8 cellular contexts compared by ENCODE assay signal in the genomic region with DNA sequence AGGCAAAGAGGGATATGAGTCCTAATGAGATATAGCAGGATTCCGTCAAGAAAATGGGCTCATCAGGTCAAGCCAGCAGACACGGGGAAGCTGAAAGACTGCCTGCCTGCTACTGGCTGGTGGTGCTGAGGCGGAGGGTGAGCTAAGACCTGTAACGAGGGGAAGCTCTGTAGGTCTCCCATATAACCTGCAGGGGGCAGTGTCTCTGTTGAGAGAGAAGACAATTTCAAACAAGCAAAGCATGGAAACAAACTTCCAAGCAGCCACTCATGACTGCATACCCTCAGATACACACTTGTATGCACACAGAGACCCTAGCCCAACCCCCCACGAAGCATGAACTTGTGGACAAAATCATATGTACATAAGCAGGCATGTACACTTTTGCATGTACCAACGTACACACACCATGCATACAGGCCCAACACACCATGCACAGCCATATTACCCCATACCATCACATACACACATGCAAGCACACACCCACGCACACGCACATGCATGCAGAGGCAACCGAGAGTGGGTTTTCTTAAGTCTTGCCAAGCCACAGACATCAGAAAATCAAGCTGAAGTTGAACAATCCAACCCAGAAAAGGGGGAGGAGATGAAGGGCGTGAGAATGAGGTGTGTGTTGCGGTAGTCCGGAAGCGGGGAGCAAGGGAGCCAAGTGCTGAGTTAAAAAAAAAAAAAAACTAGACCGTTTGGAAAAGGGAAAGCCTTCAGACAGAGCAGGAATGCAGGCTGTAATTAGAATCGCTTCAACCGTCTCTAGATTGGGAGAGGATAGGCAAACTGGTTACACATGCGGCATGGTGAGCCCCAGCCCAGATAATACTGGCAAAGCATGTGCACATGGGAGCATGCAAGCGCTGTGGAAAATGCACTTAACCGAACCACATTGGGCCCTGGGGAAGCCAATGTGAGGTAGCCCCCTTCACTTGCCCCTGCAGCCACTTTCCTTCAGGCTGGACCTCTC.
A peak's percentile ranks its signal among the peaks of the same experiment; 100 is the strongest.
DNase-seq lines count a peak whose midpoint lies in the region; ATAC-seq, FAIRE-seq and TF ChIP-seq lines count a peak whose summit lies in the region.

No MANE protein-coding gene starts in this region.

- H4K20me1 ChIP-seq in HepG2 (ENCODE audit: insufficient read depth, low read length), result no peaks in the 10 kb centered on the region

- BruUV-seq in HepG2 (replicated peaks; lab: Mats Ljungman, UMichigan), result no TSS peak

- TF ChIP-seq CTCF in GM12872 (IDR thresholded peaks at IDR 0.05; ENCODE audit: insufficient read depth, low read depth, low read length), result peak; percentile 66
- peak; percentile 44 for TF ChIP-seq CTCF in HepG2 (CRISPR knock-in tag; IDR thresholded peaks at IDR 0.05)
- TF ChIP-seq CTCF in thoracic aorta (IDR thresholded peaks at IDR 0.05), result peak; percentile 44

- POLR2A ChIA-PET in HepG2 (lab: Yijun Ruan, JAX), result no interaction called here

- in situ Hi-C loops in HepG2 (cut with HindIII; ENCODE audit: extremely low pct_ligation_motif_present, low pct_unique_long_range_greater_than_20kb), result no loop called here

- TF ChIP-seq POLR2A in HepG2 (IDR thresholded peaks at IDR 0.05; ENCODE audit: insufficient read depth in 1 of 2, low read depth in 2 of 2, low read length in 2 of 2), result no peak

- H3K27ac ChIP-seq in SK-N-MC, result no peak overlapping the region
- H3K27ac ChIP-seq in HepG2 (ENCODE audit: extremely low read length, insufficient read depth, low read length), result no peak overlapping the region
- no peak overlapping the region for H3K27ac ChIP-seq in thoracic aorta

- no peak overlapping the region for H2AFZ ChIP-seq in HepG2 (ENCODE audit: low read length)

- no peaks in the 10 kb centered on the region for H3K79me2 ChIP-seq in HepG2 (ENCODE audit: insufficient read depth, low read length)

- DNase-seq in AG08395 (ENCODE audit: low spot score) (peak; percentile 68), HuH-7.5 (ENCODE audit: low spot score) (peak; percentile 34), SK-N-MC (ENCODE audit: low read depth, low spot score) (peak; percentile 20), cerebellum (ENCODE audit: low spot score) (peak; percentile 15), HepG2 (ENCODE audit: low spot score) (peak; percentile 36), thoracic aorta (ENCODE audit: low spot score) (no peak), GM19238 (ENCODE audit: insufficient read length, low spot score) (no peak)

- CTCF ChIA-PET in HepG2 (lab: Yijun Ruan, JAX; ENCODE audit: low intra/inter-chr PET ratio, low total read pairs), result interaction anchor here (1.0 kb wide), 1 partner anchor 192 kb away, joined by 3 read pairs; no protein-coding TSS in a partner anchor

- no peak overlapping the region for H3K9ac ChIP-seq in SK-N-MC (ENCODE audit: insufficient read length)
- H3K9ac ChIP-seq in HepG2 (ENCODE audit: insufficient read depth, low read depth, low read length), result no peak overlapping the region

- no peaks in the 10 kb centered on the region for H3K9me3 ChIP-seq in SK-N-MC (ENCODE audit: low read depth, low read length)
- no peaks in the 10 kb centered on the region for H3K9me3 ChIP-seq in HepG2 (ENCODE audit: low read length)
- no peaks in the 10 kb centered on the region for H3K9me3 ChIP-seq in thoracic aorta

- intact Hi-C loops in HepG2 (cut with micrococcal nuclease; ENCODE audit: unreplicated experiment), result no loop called here

- TF ChIP-seq EP300 in HepG2 (IDR thresholded peaks at IDR 0.05; ENCODE audit: low read depth in 2 of 2, low read length in 2 of 2), result no peak
- no peak for TF ChIP-seq EP300 in HepG2 (CRISPR knock-in tag; IDR thresholded peaks at IDR 0.05; ENCODE audit: borderline replicate concordance)

- no peaks in the 10 kb centered on the region; a peak in 1 of 5 replicates for H3K27me3 ChIP-seq in HepG2 (ENCODE audit: control insufficient read depth in 1 of 2, insufficient read depth in 2 of 2, low read length in 2 of 2)
- H3K27me3 ChIP-seq in thoracic aorta (replicated peaks; ENCODE audit: insufficient read depth), result no peaks in the 10 kb centered on the region

- ATAC-seq in HepG2, result peak; percentile 83
- no peak for ATAC-seq in thoracic aorta (ENCODE audit: insufficient number of reproducible peaks, low FRiP score, low read depth)

- H3K36me3 ChIP-seq in SK-N-MC (ENCODE audit: insufficient read depth, low read length), result no peaks in the 10 kb centered on the region
- H3K36me3 ChIP-seq in HepG2 (replicated peaks in 1 of 2; ENCODE audit: control insufficient read depth in 1 of 2, insufficient read depth in 2 of 2, low read length in 2 of 2), result no peaks in the 10 kb centered on the region
- H3K36me3 ChIP-seq in thoracic aorta, result no peaks in the 10 kb centered on the region

- no peak overlapping the region for H3K4me3 ChIP-seq in SK-N-MC
- no peak overlapping the region for H3K4me3 ChIP-seq in HepG2 (replicated peaks in 1 of 3; ENCODE audit: insufficient read depth in 1 of 3, low read depth in 2 of 3, low read length in 3 of 3)
- H3K4me3 ChIP-seq in thoracic aorta, result no peak overlapping the region

- H3K4me2 ChIP-seq in HepG2 (ENCODE audit: low read depth, low read length), result no peak overlapping the region

- WGBS in HepG2 (ENCODE audit: low lambda C conversion rate), result 57% methylated on average over 11 of the region's 19 CpGs

- no peak for TF ChIP-seq RAD21 in HepG2 (CRISPR knock-in tag; IDR thresholded peaks at IDR 0.05)

- peak; percentile 54 for FAIRE-seq in HepG2 (lab: Jason Lieb, UNC)

- H3K4me1 ChIP-seq in HepG2 (ENCODE audit: insufficient read depth, low read length) (no peaks in the 10 kb centered on the region), thoracic aorta (ENCODE audit: control insufficient read depth in 1 of 2, low read depth in 2 of 2) (no peaks in the 10 kb centered on the region)

TF ChIP-seq in HepG2, 621 proteins besides CTCF, POLR2A, EP300 and RAD21:
- TF ChIP-seq, protein P1, sequence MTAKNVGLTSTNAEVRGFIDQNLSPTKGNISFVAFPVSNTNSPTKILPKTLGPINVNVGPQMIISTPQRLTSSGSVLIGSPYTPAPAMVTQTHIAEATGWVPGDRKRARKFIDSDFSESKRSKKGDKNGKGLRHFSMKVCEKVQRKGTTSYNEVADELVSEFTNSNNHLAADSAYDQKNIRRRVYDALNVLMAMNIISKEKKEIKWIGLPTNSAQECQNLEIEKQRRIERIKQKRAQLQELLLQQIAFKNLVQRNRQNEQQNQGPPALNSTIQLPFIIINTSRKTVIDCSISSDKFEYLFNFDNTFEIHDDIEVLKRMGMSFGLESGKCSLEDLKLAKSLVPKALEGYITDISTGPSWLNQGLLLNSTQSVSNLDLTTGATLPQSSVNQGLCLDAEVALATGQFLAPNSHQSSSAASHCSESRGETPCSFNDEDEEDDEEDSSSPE (CRISPR knock-in tag; IDR thresholded peaks at IDR 0.05), result no peak
- TF ChIP-seq FOXA1 (IDR thresholded peaks at IDR 0.05) (no peak), FOXA1 (CRISPR knock-in tag; IDR thresholded peaks at IDR 0.05) (no peak), STAG1 (CRISPR knock-in tag; IDR thresholded peaks at IDR 0.05) (0 out of 2 replicates have a peak, but pooled peaks have one; percentile 7), ZNF772 (CRISPR knock-in tag; IDR thresholded peaks at IDR 0.05) (no peak), ZNF143 (CRISPR knock-in tag; IDR thresholded peaks at IDR 0.05) (no peak)
- TF ChIP-seq, protein P2, sequence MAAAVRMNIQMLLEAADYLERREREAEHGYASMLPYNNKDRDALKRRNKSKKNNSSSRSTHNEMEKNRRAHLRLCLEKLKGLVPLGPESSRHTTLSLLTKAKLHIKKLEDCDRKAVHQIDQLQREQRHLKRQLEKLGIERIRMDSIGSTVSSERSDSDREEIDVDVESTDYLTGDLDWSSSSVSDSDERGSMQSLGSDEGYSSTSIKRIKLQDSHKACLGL (CRISPR knock-in tag; IDR thresholded peaks at IDR 0.05), result no peak
- TF ChIP-seq, protein P3, sequence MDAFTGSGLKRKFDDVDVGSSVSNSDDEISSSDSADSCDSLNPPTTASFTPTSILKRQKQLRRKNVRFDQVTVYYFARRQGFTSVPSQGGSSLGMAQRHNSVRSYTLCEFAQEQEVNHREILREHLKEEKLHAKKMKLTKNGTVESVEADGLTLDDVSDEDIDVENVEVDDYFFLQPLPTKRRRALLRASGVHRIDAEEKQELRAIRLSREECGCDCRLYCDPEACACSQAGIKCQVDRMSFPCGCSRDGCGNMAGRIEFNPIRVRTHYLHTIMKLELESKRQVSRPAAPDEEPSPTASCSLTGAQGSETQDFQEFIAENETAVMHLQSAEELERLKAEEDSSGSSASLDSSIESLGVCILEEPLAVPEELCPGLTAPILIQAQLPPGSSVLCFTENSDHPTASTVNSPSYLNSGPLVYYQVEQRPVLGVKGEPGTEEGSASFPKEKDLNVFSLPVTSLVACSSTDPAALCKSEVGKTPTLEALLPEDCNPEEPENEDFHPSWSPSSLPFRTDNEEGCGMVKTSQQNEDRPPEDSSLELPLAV (CRISPR knock-in tag; conservative IDR thresholded peaks at IDR 0.05; ENCODE audit: low read depth), result no peak

Comparison
In these comparisons a context has a peak if more than half of its experiments do, and no peak if none do; other contexts are left out.
1. DNase-seq: peak in AG08395 (single experiment), HuH-7.5 (single experiment), SK-N-MC (single experiment), cerebellum (single experiment) and HepG2 (single experiment); none in thoracic aorta (single experiment) and GM19238 (single experiment).
2. Peak in every context shown above with its lines, with median percentiles within 50 percentile points of each other: CTCF ChIP-seq.